ENCODE assay signal across 22 cellular contexts in the genomic region with DNA sequence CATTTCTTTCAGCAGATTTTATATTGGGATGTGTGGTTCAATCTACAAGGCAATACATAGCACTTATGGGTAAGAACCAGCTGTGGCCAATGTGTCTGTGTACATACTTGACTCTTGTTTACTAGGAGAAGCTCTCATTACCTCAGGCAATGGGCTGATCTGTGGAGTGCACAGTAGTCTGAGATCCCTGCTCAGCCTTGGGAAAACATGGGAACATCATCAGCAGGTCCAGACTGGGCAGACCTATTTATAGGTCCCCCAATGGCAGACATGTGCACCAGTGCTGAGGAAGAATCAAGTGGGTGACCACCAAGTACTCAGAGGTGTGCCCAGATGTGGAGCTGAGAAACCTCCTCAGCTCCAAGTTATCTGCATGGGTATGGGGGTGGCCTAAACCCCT.
DNase-seq lines count a peak whose midpoint lies in the region; ATAC-seq and TF ChIP-seq lines count a peak whose summit lies in the region.
"Had no signal": no experiment of that assay in that cellular context is flagged by ENCODE, and none has a peak within 500 bp of the region (broad histone marks: within the 10 kb centered on the region; RNA-seq: fewer than 3 reads in every experiment).

No MANE protein-coding gene starts in this region.

- H3K4me3 Mint-ChIP-seq in natural killer cell treated with Interleukin-12 subunit alpha and Interleukin-12 subunit beta and Interleukin-15 and Interleukin-18, amount 100 ng/mL, for 72 hours = no peak overlapping the region
- H3K4me3 Mint-ChIP-seq in H9 = no peak overlapping the region
- H3K4me3 Mint-ChIP-seq: activated CD4-positive, alpha-beta T cell treated with anti-CD3 and anti-CD28 coated beads for 36 hours; central memory CD8-positive, alpha-beta T cell; nephron had no signal

- no peak overlapping the region for H3K4ac ChIP-seq in H9 (ENCODE audit: low read depth, low read length)

- H3K79me1 ChIP-seq in H9 (ENCODE audit: insufficient read depth, low read depth, low read length, poor library complexity, severe bottlenecking) = no peaks in the 10 kb centered on the region

- no peak overlapping the region for H3K9ac ChIP-seq in H9 (ENCODE audit: extremely low read depth, insufficient read length, low read length)
- H3K9ac ChIP-seq: KMS-11 had no signal

- H3K27me3 Mint-ChIP-seq in natural killer cell treated with Interleukin-12 subunit alpha and Interleukin-12 subunit beta and Interleukin-15 and Interleukin-18, amount 100 ng/mL, for 72 hours = no peaks in the 10 kb centered on the region
- no peaks in the 10 kb centered on the region for H3K27me3 Mint-ChIP-seq in H9 (ENCODE audit: low read depth)
- H3K27me3 Mint-ChIP-seq: central memory CD8-positive, alpha-beta T cell had no signal

- DNase-seq in NCI-H1092 treated with DMSO at 0.1 percent for 48 hours (lab: John Stamatoyannopoulos, UW) = peak; percentile 13
- no peak for DNase-seq in NCI-H1092 (lab: John Stamatoyannopoulos, UW)
- peak; percentile 75 for DNase-seq in NCI-H2029 (lab: John Stamatoyannopoulos, UW)
- peak in 1 of 2 donors; percentile 75 for DNase-seq in foreskin keratinocyte
- DNase-seq in natural killer cell treated with Interleukin-12 subunit alpha and Interleukin-12 subunit beta and Interleukin-15 and Interleukin-18, amount 100 ng/mL, for 72 hours (ENCODE audit: low spot score) = no peak
- DNase-seq in activated T-cell treated with anti-CD3 and anti-CD28 coated beads for 4 hours = no peak
- DNase-seq in H9 = no peak
- DNase-seq: activated CD4-positive, alpha-beta T cell treated with anti-CD3 and anti-CD28 coated beads for 36 hours; activated gamma-delta T cell; BE2C; DND-41; effector CD4-positive, alpha-beta T cell; mesendoderm; NCI-H1105; PC-3 had no signal

- H2BK5ac ChIP-seq in H9 (ENCODE audit: insufficient read length, low read length) = no peak overlapping the region

- no peak overlapping the region for H3K56ac ChIP-seq in H9 (ENCODE audit: insufficient read length, low read depth, low read length)

- H3K4me2 ChIP-seq in H9 (ENCODE audit: insufficient read depth, insufficient read length, low read length) = no peak overlapping the region
- H3K4me2 ChIP-seq: KMS-11 had no signal

- no peak for TF ChIP-seq CTCF in foreskin keratinocyte (conservative IDR thresholded peaks at IDR 0.05)
- no peak for TF ChIP-seq CTCF in H9 (conservative IDR thresholded peaks at IDR 0.05)

- no peak overlapping the region; the same call in 1 of the 2 replicates for H3K14ac ChIP-seq in H9 (ENCODE audit: insufficient read depth, low read length)

- no peaks in the 10 kb centered on the region for H3K79me2 ChIP-seq in H9 (ENCODE audit: insufficient read depth, low read length)

- H3K23me2 ChIP-seq in H9 (ENCODE audit: insufficient read length, low read depth, low read length, poor library complexity, severe bottlenecking) = no peaks in the 10 kb centered on the region

- no peak overlapping the region for H3K23ac ChIP-seq in H9 (ENCODE audit: insufficient read length, low read depth, low read length)

- no peak overlapping the region for H2BK20ac ChIP-seq in H9 (ENCODE audit: low read depth, low read length, poor library complexity, severe bottlenecking)

- no peak overlapping the region for H2BK120ac ChIP-seq in H9 (ENCODE audit: low read depth, low read length, poor library complexity, severe bottlenecking)

- H3K9me3 ChIP-seq in H9 (ENCODE audit: control insufficient read depth, low read depth, low read length) = no peaks in the 10 kb centered on the region
- H3K9me3 ChIP-seq: BE2C, prostate gland had no signal

- peak; percentile 3 for ATAC-seq in GM18907 (IDR thresholded peaks at IDR 0.05; ENCODE audit: unreplicated experiment)
- ATAC-seq in foreskin keratinocyte = no peak
- no peak for ATAC-seq in natural killer cell treated with Interleukin-12 subunit alpha and Interleukin-12 subunit beta and Interleukin-15 and Interleukin-18, amount 100 ng/mL, for 72 hours
- ATAC-seq: activated CD4-positive, alpha-beta T cell treated with anti-CD3 and anti-CD28 coated beads for 36 hours; PC-3 had no signal

- no peak overlapping the region for H2AFZ ChIP-seq in H9 (ENCODE audit: low read length)

- no peaks in the 10 kb centered on the region for H3K27me3 ChIP-seq in foreskin keratinocyte
- H3K27me3 ChIP-seq in H9 (ENCODE audit: insufficient read depth, low read length) = no peaks in the 10 kb centered on the region
- H3K27me3 ChIP-seq: BE2C, heart left ventricle had no signal

- no peak overlapping the region for H3T11ph ChIP-seq in H9 (ENCODE audit: low read length)

- peaks cover 14% of the 10 kb centered on the region for H3K9me3 Mint-ChIP-seq in natural killer cell treated with Interleukin-12 subunit alpha and Interleukin-12 subunit beta and Interleukin-15 and Interleukin-18, amount 100 ng/mL, for 72 hours
- peaks cover 4 to 6% of the 10 kb centered on the region in 2 experiments; a peak in 4 of 5 replicates for H3K9me3 Mint-ChIP-seq in H9
- H3K9me3 Mint-ChIP-seq: central memory CD8-positive, alpha-beta T cell had no signal

- H4K8ac ChIP-seq in H9 (replicated peaks; ENCODE audit: insufficient read length, low read depth, low read length) = no peak overlapping the region

- H4K5ac ChIP-seq in H9 (ENCODE audit: insufficient read length, low read depth, low read length) = no peak overlapping the region

- no peak overlapping the region for H4K91ac ChIP-seq in H9 (ENCODE audit: insufficient read length, low read depth, low read length)

- no peak overlapping the region for H3K27ac Mint-ChIP-seq in natural killer cell treated with Interleukin-12 subunit alpha and Interleukin-12 subunit beta and Interleukin-15 and Interleukin-18, amount 100 ng/mL, for 72 hours
- H3K27ac Mint-ChIP-seq in H9 = no peak overlapping the region
- H3K27ac Mint-ChIP-seq: activated CD4-positive, alpha-beta T cell treated with anti-CD3 and anti-CD28 coated beads for 36 hours; nephron had no signal

- H3K4me1 ChIP-seq in foreskin keratinocyte (peaks cover 29% of the 10 kb centered on the region), H9 (ENCODE audit: insufficient read depth, low read length) (no peaks in the 10 kb centered on the region)
- H3K4me1 ChIP-seq: BE2C, prostate gland had no signal

- no peaks in the 10 kb centered on the region for H4K20me1 ChIP-seq in H9 (ENCODE audit: control insufficient read depth, insufficient read depth, insufficient read length)

- no peaks in the 10 kb centered on the region for H3K4me1 Mint-ChIP-seq in natural killer cell treated with Interleukin-12 subunit alpha and Interleukin-12 subunit beta and Interleukin-15 and Interleukin-18, amount 100 ng/mL, for 72 hours (ENCODE audit: low read depth in 2 of 2)
- no peaks in the 10 kb centered on the region for H3K4me1 Mint-ChIP-seq in H9
- H3K4me1 Mint-ChIP-seq: central memory CD8-positive, alpha-beta T cell; nephron had no signal

- no peak overlapping the region for H2BK12ac ChIP-seq in H9 (ENCODE audit: insufficient read length, low read depth, low read length)

- no peak overlapping the region for H3K18ac ChIP-seq in H9 (ENCODE audit: insufficient read length, low read depth, low read length)

- H2BK15ac ChIP-seq in H9 (ENCODE audit: low read depth, low read length) = no peak overlapping the region

- peaks cover 4% of the 10 kb centered on the region for H3K36me3 Mint-ChIP-seq in natural killer cell treated with Interleukin-12 subunit alpha and Interleukin-12 subunit beta and Interleukin-15 and Interleukin-18, amount 100 ng/mL, for 72 hours
- peaks cover 0 to 7% (median 0%) of the 10 kb centered on the region in 3 experiments; a peak in 3 of 7 replicates for H3K36me3 Mint-ChIP-seq in H9 (ENCODE audit: insufficient read depth in 1 of 3, low read depth in 3 of 3)

- peak overlapping the region; percentile 40 for H3K27ac ChIP-seq in foreskin keratinocyte
- no peak overlapping the region for H3K27ac ChIP-seq in H9 (ENCODE audit: insufficient read length, low read depth, low read length)
- H3K27ac ChIP-seq: 22Rv1, heart left ventricle, KMS-11, prostate gland had no signal

- H2AK5ac ChIP-seq in H9 (ENCODE audit: insufficient read length, low read length) = no peak overlapping the region

Comparison
In these comparisons a context has a peak if more than half of its experiments do, and no peak if none do; other contexts are left out.
1. DNase-seq: peak in NCI-H1092 treated with DMSO at 0.1 percent for 48 hours (single experiment) and NCI-H2029 (single experiment); none in NCI-H1092 (single experiment), natural killer cell treated with Interleukin-12 subunit alpha and Interleukin-12 subunit beta and Interleukin-15 and Interleukin-18, amount 100 ng/mL, for 72 hours (single experiment), activated T-cell treated with anti-CD3 and anti-CD28 coated beads for 4 hours (single experiment) and H9 (single experiment).